In the genomic region with DNA sequence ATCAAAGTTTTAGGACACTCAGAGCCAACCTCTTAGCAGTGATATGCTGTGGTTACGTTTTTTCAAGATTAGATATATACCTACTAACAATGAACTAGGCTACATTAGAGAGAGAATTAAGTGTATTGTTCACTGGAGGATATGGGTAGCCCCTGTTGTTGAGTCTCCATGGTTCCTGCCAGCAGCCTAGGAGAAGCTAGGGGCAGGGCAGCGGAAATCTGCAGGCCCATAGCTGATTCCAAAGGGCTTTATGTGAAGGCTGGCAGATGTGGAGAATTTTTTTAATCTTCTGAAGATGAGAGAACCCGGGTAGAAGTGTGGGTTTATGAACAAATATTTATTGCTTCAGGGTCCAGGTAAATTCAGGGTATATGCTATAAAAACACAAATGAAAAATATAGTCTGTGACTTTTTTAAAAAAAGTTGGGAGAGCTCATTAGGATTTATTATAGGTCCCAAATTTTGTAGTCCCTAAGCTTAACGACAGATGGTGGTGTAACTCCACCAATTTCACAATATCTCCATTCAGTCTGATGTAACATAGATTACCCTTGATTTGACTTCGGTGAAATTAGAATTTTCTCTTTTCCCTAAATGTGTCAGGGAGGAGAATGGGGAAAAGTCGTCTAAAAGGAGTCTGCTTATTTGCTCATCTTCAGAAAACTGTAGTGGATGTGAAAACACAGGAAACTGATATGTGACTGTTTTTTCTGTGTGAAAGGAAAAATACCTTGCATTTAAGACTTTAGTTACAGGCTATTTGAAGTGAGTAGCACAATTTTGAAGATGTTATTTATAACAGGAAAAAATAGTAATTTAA, we compare ENCODE assay signal across 8 cellular contexts.
DNase-seq lines count a peak whose midpoint lies in the region; ATAC-seq, FAIRE-seq and TF ChIP-seq lines count a peak whose summit lies in the region.

No MANE protein-coding gene starts in this region.

- no peaks in the 10 kb centered on the region for H3K36me3 ChIP-seq in H7 (replicated peaks; ENCODE audit: control insufficient read depth, insufficient read depth, low read length)

- TF ChIP-seq POLR2A in H54 (IDR thresholded peaks at IDR 0.05; ENCODE audit: low read depth, low read length), result no peak

- DNase-seq in Ammon's horn (ENCODE audit: low spot score), result peak; percentile 74
- peak; percentile 53 for DNase-seq in H7
- DNase-seq in NCI-H748 treated with DMSO at 0.1 percent for 48 hours (lab: John Stamatoyannopoulos, UW), result peak; percentile 66
- peak; percentile 22 for DNase-seq in mucosa of gallbladder (ENCODE audit: low spot score)
- DNase-seq in H54 (ENCODE audit: insufficient read length, low spot score), result no peak

- ATAC-seq in HG02938 (IDR thresholded peaks at IDR 0.05; ENCODE audit: unreplicated experiment) (no peak), HG03159 (IDR thresholded peaks at IDR 0.05; ENCODE audit: unreplicated experiment) (no peak)

- no peak overlapping the region for H3K4me3 ChIP-seq in H7 (ENCODE audit: insufficient read depth, low read depth, low read length)

- peaks cover 49% of the 10 kb centered on the region for H3K27me3 ChIP-seq in H7 (ENCODE audit: control insufficient read depth, insufficient read depth, low read length)

- peak; percentile 66 for FAIRE-seq in colon (lab: Jason Lieb, UNC)
- no peak for FAIRE-seq in H54 (lab: Jason Lieb, UNC)
